Comparison of ENCODE assay signal across 9 cellular contexts in the genomic region with DNA sequence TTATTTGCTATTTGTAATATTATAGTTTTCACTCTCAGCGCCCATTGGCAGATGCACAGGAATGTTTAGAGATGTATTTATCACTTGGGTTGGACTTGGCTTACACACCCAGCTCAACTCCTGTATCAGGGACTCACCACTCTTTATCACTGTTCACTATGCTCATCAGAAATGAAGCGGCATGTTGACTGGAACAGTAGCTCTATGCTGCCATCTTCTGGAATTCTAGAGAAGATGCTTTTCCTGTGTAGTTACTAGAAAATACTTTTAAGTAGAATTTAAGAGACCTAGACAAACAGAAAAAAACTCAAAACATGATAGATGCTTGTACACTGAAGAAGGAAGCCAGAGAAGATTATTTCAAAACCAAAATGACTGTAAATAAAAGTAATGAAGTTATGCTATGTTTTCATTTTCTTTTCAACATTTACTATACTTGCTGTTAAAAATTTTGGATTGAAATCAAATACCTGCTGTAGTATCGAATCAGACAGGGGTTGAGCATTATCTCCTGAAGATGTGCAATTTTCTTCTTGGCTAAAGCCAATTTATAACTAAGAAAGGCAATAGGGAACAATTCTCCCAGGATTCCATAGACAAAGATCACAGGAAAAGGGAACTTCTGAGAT. TPM values are rescaled to one million over a fixed set of nuclear protein-coding genes. Genes with fewer than 3 reads are reported as not detected.
DNase-seq lines count a peak whose midpoint lies in the region; ATAC-seq lines count a peak whose summit lies in the region.
"Had no signal": no experiment of that assay in that cellular context is flagged by ENCODE, and none has a peak within 500 bp of the region (broad histone marks: within the 10 kb centered on the region; RNA-seq: fewer than 3 reads in every experiment).

No MANE protein-coding gene starts in this region.

- intact Hi-C loops in left cardiac atrium (cut with DNase I): loop anchor here in 1 of 2 donors (1.0 kb wide), 1 partner anchor 917 kb away; no protein-coding TSS in a partner anchor
- intact Hi-C loops in sciatic nerve (cut with DNase I): no loop called here

- DNase-seq in DMS 273 treated with DMSO at 0.1 percent for 48 hours (lab: John Stamatoyannopoulos, UW) (peak; percentile 53), NCI-H2227 treated with DMSO at 0.1 percent for 48 hours (lab: John Stamatoyannopoulos, UW) (peak; percentile 86), left cardiac atrium (no peak), sciatic nerve (ENCODE audit: low spot score) (no peak)
- DNase-seq in activated naive CD4-positive, alpha-beta T cell treated with anti-CD3 and anti-CD28 coated beads, Interleukin-2, amount 10 ng/mL, durations not matched to agents 7 days and 5 days: peak; percentile 22
- no peak for DNase-seq in activated CD4-positive, CD25-positive, alpha-beta regulatory T cell (lab: John Stamatoyannopoulos, UW)

- H3K27me3 Mint-ChIP-seq in activated naive CD4-positive, alpha-beta T cell treated with anti-CD3 and anti-CD28 coated beads, Interleukin-2, amount 10 ng/mL, durations not matched to agents 7 days and 5 days: peaks cover 6% of the 10 kb centered on the region

- CTCF ChIA-PET in activated naive CD4-positive, alpha-beta T cell treated with anti-CD3 and anti-CD28 coated beads, Interleukin-2, amount 10 ng/mL, durations not matched to agents 7 days and 5 days (lab: Charles Lee): interaction anchor here (0.7 to 2.9 kb wide), 11 partner anchors 10 to 1596 kb away, joined by 3 to 11 read pairs (median 3); no protein-coding TSS in a partner anchor

- ATAC-seq in GM19035 (IDR thresholded peaks at IDR 0.05; ENCODE audit: unreplicated experiment) (peak; percentile 83), HG03196 (IDR thresholded peaks at IDR 0.05; ENCODE audit: unreplicated experiment) (peak; percentile 59), left cardiac atrium (peak; percentile 59 to 75), sciatic nerve (peak; percentile 66)

- no peaks in the 10 kb centered on the region for H3K9me3 Mint-ChIP-seq in activated naive CD4-positive, alpha-beta T cell treated with anti-CD3 and anti-CD28 coated beads, Interleukin-2, amount 10 ng/mL, durations not matched to agents 7 days and 5 days

- H3K4me3 Mint-ChIP-seq in activated naive CD4-positive, alpha-beta T cell treated with anti-CD3 and anti-CD28 coated beads, Interleukin-2, amount 10 ng/mL, durations not matched to agents 7 days and 5 days: no peak overlapping the region

- H3K27ac Mint-ChIP-seq in activated naive CD4-positive, alpha-beta T cell treated with anti-CD3 and anti-CD28 coated beads, Interleukin-2, amount 10 ng/mL, durations not matched to agents 7 days and 5 days: no peak overlapping the region

- H3K4me1 Mint-ChIP-seq in activated naive CD4-positive, alpha-beta T cell treated with anti-CD3 and anti-CD28 coated beads, Interleukin-2, amount 10 ng/mL, durations not matched to agents 7 days and 5 days: no peaks in the 10 kb centered on the region

- no peaks in the 10 kb centered on the region for H3K36me3 Mint-ChIP-seq in activated naive CD4-positive, alpha-beta T cell treated with anti-CD3 and anti-CD28 coated beads, Interleukin-2, amount 10 ng/mL, durations not matched to agents 7 days and 5 days

RNA-seq across cellular contexts. Expression of a gene that starts 47.4 kb away (rescaled TPM):
- total RNA-seq in left cardiac atrium (not detected), sciatic nerve (not detected)
- total RNA-seq: activated CD8-positive, alpha-beta memory T cell treated with anti-CD3 and anti-CD28 coated beads for 36 hours had no signal

Comparison
In these comparisons a context has a peak if more than half of its experiments do, and no peak if none do; other contexts are left out.
1. DNase-seq: peak in DMS 273 treated with DMSO at 0.1 percent for 48 hours (single experiment), NCI-H2227 treated with DMSO at 0.1 percent for 48 hours (single experiment) and activated naive CD4-positive, alpha-beta T cell treated with anti-CD3 and anti-CD28 coated beads, Interleukin-2, amount 10 ng/mL, durations not matched to agents 7 days and 5 days (single experiment); none in left cardiac atrium (single experiment), sciatic nerve (single experiment) and activated CD4-positive, CD25-positive, alpha-beta regulatory T cell (0 of 4).
2. Peak in every context shown above with its lines, with median percentiles within 50 percentile points of each other: ATAC-seq.